8 cellular contexts compared by ENCODE assay signal in genomic region chr15:64731012-64731806, GRCh38. TPM values are rescaled to one million over a fixed set of nuclear protein-coding genes. Genes with fewer than 3 reads are reported as not detected.
DNase-seq lines count a peak whose midpoint lies in the region; ATAC-seq and TF ChIP-seq lines count a peak whose summit lies in the region.

No MANE protein-coding gene starts in this region.

- H3K36me3 ChIP-seq in HAP-1 (replicated peaks) = no peaks in the 10 kb centered on the region

- no peaks in the 10 kb centered on the region for H3K9me3 Mint-ChIP-seq in activated B cell treated with CpG ODN at 0.5 μM for 24 hours

- no peak overlapping the region for H3K27ac Mint-ChIP-seq in activated B cell treated with CpG ODN at 0.5 μM for 24 hours

- CTCF ChIA-PET in activated B cell treated with CpG ODN at 0.5 μM for 24 hours (lab: Charles Lee) = interaction anchor here (0.8 to 7.6 kb wide), 16 partner anchors 11 to 278 kb away, joined by 3 to 243 read pairs (median 4); no protein-coding TSS in a partner anchor

- no peaks in the 10 kb centered on the region for H3K9me3 ChIP-seq in HAP-1

- H3K4me3 ChIP-seq in HAP-1 (no peak overlapping the region), cardiac fibroblast (replicated peaks in 1 of 2; ENCODE audit: low read depth in 2 of 2, low read length in 2 of 2) (no peak overlapping the region)

- in situ Hi-C loops in HAP-1 (cut with MboI; ENCODE audit: low sequenced_read_pairs) = loop anchor here (5.0 to 10.0 kb wide), 2 partner anchors 81 to 364 kb away; no protein-coding TSS in a partner anchor

- H3K36me3 Mint-ChIP-seq in activated B cell treated with CpG ODN at 0.5 μM for 24 hours (ENCODE audit: low read depth) = no peaks in the 10 kb centered on the region

- no peak overlapping the region for H3K4me3 Mint-ChIP-seq in activated B cell treated with CpG ODN at 0.5 μM for 24 hours

- intact Hi-C loops in activated B cell treated with CpG ODN at 0.5 μM for 24 hours (cut with micrococcal nuclease) = loop anchor here (1.0 kb wide), 5 partner anchors 79 to 278 kb away; no protein-coding TSS in a partner anchor

- H3K4me1 ChIP-seq in HAP-1 = no peaks in the 10 kb centered on the region

- H3K4me1 Mint-ChIP-seq in activated B cell treated with CpG ODN at 0.5 μM for 24 hours = peaks cover 7% of the 10 kb centered on the region

- no peaks in the 10 kb centered on the region for H3K27me3 ChIP-seq in HAP-1 (ENCODE audit: low read depth)

- ATAC-seq in activated B cell treated with CpG ODN at 0.5 μM for 24 hours (ENCODE audit: low read depth) (peak; percentile 74), GM18907 (IDR thresholded peaks at IDR 0.05; ENCODE audit: unreplicated experiment) (no peak)

- DNase-seq in AML-193 (lab: John Stamatoyannopoulos, UW) (peak; percentile 59 to 66), HAP-1 (ENCODE audit: low spot score in 2 of 2) (peak; percentile 90 to 98), NCI-H2171 treated with DMSO at 0.1 percent for 48 hours (lab: John Stamatoyannopoulos, UW) (peak; percentile 86), activated B cell treated with CpG ODN at 0.5 μM for 24 hours (peak; percentile 77), cardiac fibroblast (ENCODE audit: low read depth in 2 of 2) (peak; percentile 79), kidney glomerular epithelial cell (lab: John Stamatoyannopoulos, UW) (peak; percentile 76)
- peak; percentile 74 for DNase-seq in stimulated activated CD4-positive, alpha-beta T cell treated with anti-CD3 and anti-CD28 coated beads, Interleukin-2, amount 100 ng/mL, for 4 hours (ENCODE audit: low read depth)

- no peaks in the 10 kb centered on the region for H3K27me3 Mint-ChIP-seq in activated B cell treated with CpG ODN at 0.5 μM for 24 hours

- POLR2A ChIA-PET in activated B cell treated with CpG ODN at 0.5 μM for 24 hours (lab: Charles Lee) = interaction anchor here (0.5 to 1.3 kb wide), 4 partner anchors 84 to 163 kb away, joined by 3 to 4 read pairs (median 3); partner anchors contain the start of gene PLEKHO2

- TF ChIP-seq CTCF in activated B cell treated with CpG ODN at 0.5 μM for 24 hours (IDR thresholded peaks at IDR 0.05) = peak; percentile 61
- TF ChIP-seq CTCF in cardiac fibroblast (IDR thresholded peaks at IDR 0.05; ENCODE audit: low read depth, low read length) = peak; percentile 84

RNA-seq across cellular contexts. Expression of gene RBPMS2, which starts 44.2 kb away (rescaled TPM):
- total RNA-seq in activated B cell treated with CpG ODN at 0.5 μM for 24 hours = 0.91 and 0.93 TPM in 2 replicates
